ENCODE assay signal across 20 cellular contexts in the genomic region with DNA sequence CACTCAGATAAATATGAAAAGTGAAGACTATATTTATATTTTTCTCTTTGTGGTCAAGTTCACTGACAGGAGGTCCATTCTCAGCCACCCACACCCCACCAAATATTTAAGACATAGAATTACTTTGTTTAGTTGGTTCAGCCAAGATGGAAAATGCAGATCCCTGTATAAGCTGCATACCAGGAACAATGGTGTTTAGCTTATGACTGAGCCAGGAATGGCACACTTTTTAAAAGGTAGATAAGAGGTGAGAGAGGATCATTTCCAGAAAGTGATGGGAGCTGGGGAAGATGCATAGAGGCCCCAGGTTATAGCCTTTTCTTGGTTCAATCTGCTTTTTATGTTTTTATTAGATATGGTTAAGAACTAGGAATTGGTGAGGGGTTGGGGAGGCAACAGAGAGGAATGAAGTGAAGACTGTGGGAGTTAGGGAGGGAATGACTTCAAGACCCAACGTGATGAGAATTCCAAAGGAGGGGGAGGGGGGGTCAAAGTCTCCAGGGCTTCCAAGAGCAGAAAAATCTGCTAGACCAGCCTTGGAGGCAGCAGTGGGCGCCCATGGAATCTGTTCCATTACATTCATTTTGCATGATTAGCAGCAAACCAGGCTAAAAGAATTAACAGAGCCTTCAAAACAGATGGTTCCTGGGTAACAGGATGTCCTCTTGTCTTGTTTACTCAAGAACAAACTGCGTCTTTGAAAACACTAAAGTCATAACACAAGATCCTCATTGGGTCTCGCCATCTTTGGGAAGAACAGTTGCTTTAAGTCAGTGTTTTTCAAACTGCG.
A peak's percentile ranks its signal among the peaks of the same experiment; 100 is the strongest.
DNase-seq lines count a peak whose midpoint lies in the region; ATAC-seq and TF ChIP-seq lines count a peak whose summit lies in the region.
"Had no signal": no experiment of that assay in that cellular context is flagged by ENCODE, and none has a peak within 500 bp of the region (broad histone marks: within the 10 kb centered on the region; RNA-seq: fewer than 3 reads in every experiment).

No MANE protein-coding gene starts in this region.

- no peak for TF ChIP-seq EP300 in ovary (IDR thresholded peaks at IDR 0.05)

- no CpG with 5 or more reads among the region's 5 CpGs for WGBS in mesendoderm (ENCODE audit: extremely low coverage, insufficient coverage, low lambda C conversion rate)
- 36 to 48% (median 37%) methylated on average over 5 of the region's 5 CpGs for WGBS in ovary, 3 donors

- no peaks in the 10 kb centered on the region for H3K79me1 ChIP-seq in mesendoderm (ENCODE audit: low read length)

- TF ChIP-seq CTCF in ovary (IDR thresholded peaks at IDR 0.05): no peak

- H3K36me3 ChIP-seq in SJSA1 (no peaks in the 10 kb centered on the region), mesendoderm (ENCODE audit: control insufficient read depth, insufficient read depth, low read length) (no peaks in the 10 kb centered on the region), ovary (no peaks in the 10 kb centered on the region)
- H3K36me3 ChIP-seq: suprapubic skin had no signal

- H2AK5ac ChIP-seq in mesendoderm (ENCODE audit: low read length): no peak overlapping the region

- TF ChIP-seq POLR2A in ovary (IDR thresholded peaks at IDR 0.05): no peak

- ATAC-seq in GM21367 (IDR thresholded peaks at IDR 0.05; ENCODE audit: unreplicated experiment): no peak
- ATAC-seq: SK-N-SH treated with all-trans-retinoic acid at 6 μM for 48 hours; stimulated activated memory B cell treated with anti-CD40 and anti-IgM and Interleukin-4, amounts not matched to agents 10 μg/mL and 1 μg/mL and 100 μg/mL, for 72 hours; WTC11 had no signal

- no peak overlapping the region for H4K8ac ChIP-seq in mesendoderm (ENCODE audit: low read depth, low read length)

- H3K9me3 ChIP-seq in SJSA1 (replicated peaks) (no peaks in the 10 kb centered on the region), ovary (no peaks in the 10 kb centered on the region)
- H3K9me3 ChIP-seq: suprapubic skin had no signal

- H3K27ac ChIP-seq in SJSA1: peak overlapping the region; percentile 22; the same call in 1 of the 2 replicates
- H3K27ac ChIP-seq in mesendoderm (ENCODE audit: low read depth, low read length): no peak overlapping the region
- H3K27ac ChIP-seq in temporal lobe (ENCODE audit: low read depth, low read length): peak overlapping the region; percentile 7
- no peak overlapping the region for H3K27ac ChIP-seq in ovary
- H3K27ac ChIP-seq: suprapubic skin had no signal

- DNase-seq in SJSA1 (ENCODE audit: low read depth in 1 of 2, low spot score in 2 of 2): peak in 1 of 2 experiments; percentile 57
- DNase-seq in fibroblast of gingiva (ENCODE audit: low read depth): peak; percentile 53
- peak; percentile 31 for DNase-seq in mesendoderm
- DNase-seq in ovary: no peak
- no peak for DNase-seq in cortex of kidney (lab: John Stamatoyannopoulos, UW)
- DNase-seq: activated CD4-positive, alpha-beta T cell treated with anti-CD3 and anti-CD28 coated beads, Interleukin-2, amount 50 U/mL, for 4 hours; effector CD4-positive, alpha-beta T cell; islet precursor cell; KBM-7; naive B cell; NCI-H1436; stimulated activated CD4-positive, alpha-beta T cell treated with anti-CD3 and anti-CD28 coated beads, Interleukin-4, amount 100 ng/mL, for 1 hour; T-helper 9 cell had no signal

- H3K27me3 ChIP-seq in SJSA1 (replicated peaks): no peaks in the 10 kb centered on the region
- H3K27me3 ChIP-seq in mesendoderm (ENCODE audit: insufficient read depth, low read length, poor library complexity): no peaks in the 10 kb centered on the region
- no peaks in the 10 kb centered on the region for H3K27me3 ChIP-seq in ovary
- H3K27me3 ChIP-seq: suprapubic skin had no signal

- no peak overlapping the region for H2BK15ac ChIP-seq in mesendoderm (replicated peaks; ENCODE audit: low read depth)

- H3K4me2 ChIP-seq in mesendoderm (ENCODE audit: low read length): no peak overlapping the region

- H3K4me1 ChIP-seq in SJSA1 (replicated peaks) (peaks cover 23% of the 10 kb centered on the region), mesendoderm (ENCODE audit: control insufficient read depth, low read depth, low read length) (peaks cover 6% of the 10 kb centered on the region), ovary (ENCODE audit: insufficient read depth) (no peaks in the 10 kb centered on the region)
- H3K4me1 ChIP-seq: suprapubic skin had no signal

- peak overlapping the region; percentile 61 for H2BK120ac ChIP-seq in mesendoderm (ENCODE audit: low read depth, low read length)

- no peak overlapping the region for H4K5ac ChIP-seq in mesendoderm (ENCODE audit: low read length)

- no peaks in the 10 kb centered on the region for H3K79me2 ChIP-seq in mesendoderm (ENCODE audit: control insufficient read depth, insufficient read depth, low read length)

- H3K23ac ChIP-seq in mesendoderm (ENCODE audit: low read length): no peak overlapping the region

- peak overlapping the region; percentile 68 for H3K18ac ChIP-seq in mesendoderm (ENCODE audit: low read length)

- no peak overlapping the region for H3K4me3 ChIP-seq in SJSA1
- no peak overlapping the region for H3K4me3 ChIP-seq in mesendoderm (ENCODE audit: low read length)
- no peak overlapping the region for H3K4me3 ChIP-seq in ovary
- H3K4me3 ChIP-seq: lung, suprapubic skin had no signal

- no peak overlapping the region for H3K56ac ChIP-seq in mesendoderm (ENCODE audit: low read length)

- H2BK5ac ChIP-seq in mesendoderm (ENCODE audit: low read length): no peak overlapping the region

- no peak overlapping the region for H3K4ac ChIP-seq in mesendoderm (ENCODE audit: low read depth, low read length)

- H3K9ac ChIP-seq in mesendoderm (ENCODE audit: low read length): no peak overlapping the region

- intact Hi-C loops in ovary (cut with DNase I): no loop called here

Comparison
In these comparisons a context has a peak if more than half of its experiments do, and no peak if none do; other contexts are left out.
1. DNase-seq: peak in fibroblast of gingiva (single experiment) and mesendoderm (single experiment); none in ovary (0 of 5) and cortex of kidney (single experiment).
2. H3K27ac ChIP-seq: peak in SJSA1 (single experiment) and temporal lobe (single experiment); none in mesendoderm (single experiment) and ovary (0 of 2).